16 cellular contexts compared by ENCODE assay signal in genomic region chr7:139772837-139773236, GRCh38. TPM values are rescaled to one million over a fixed set of nuclear protein-coding genes. Genes with fewer than 3 reads are reported as not detected.
DNase-seq lines count a peak whose midpoint lies in the region; ATAC-seq and TF ChIP-seq lines count a peak whose summit lies in the region.
"Had no signal": no experiment of that assay in that cellular context is flagged by ENCODE, and none has a peak within 500 bp of the region (broad histone marks: within the 10 kb centered on the region; RNA-seq: fewer than 3 reads in every experiment).

No MANE protein-coding gene starts in this region.

- in situ Hi-C loops in mammary epithelial cell (cut with MboI; ENCODE audit: low sequenced_read_pairs in 2 of 2): no loop called here

- peaks cover 49% of the 10 kb centered on the region for H3K36me3 Mint-ChIP-seq in MCF 10A (ENCODE audit: insufficient read depth, unreplicated experiment)
- H3K36me3 Mint-ChIP-seq: mesothelial cell of epicardium had no signal

- no peak overlapping the region for H3K4me3 ChIP-seq in mammary epithelial cell (replicated peaks in 1 of 3; ENCODE audit: insufficient read depth in 1 of 3, low read depth in 2 of 3, low read length in 3 of 3)
- no peak overlapping the region for H3K4me3 ChIP-seq in RWPE2 (ENCODE audit: severe bottlenecking)
- no peak overlapping the region for H3K4me3 ChIP-seq in esophagus muscularis mucosa
- H3K4me3 ChIP-seq: heart left ventricle had no signal

- H2AFZ ChIP-seq in mammary epithelial cell (ENCODE audit: low read depth, low read length): no peak overlapping the region

- H3K27me3 ChIP-seq in mammary epithelial cell (ENCODE audit: insufficient read depth, low read length) (no peaks in the 10 kb centered on the region), RWPE2 (ENCODE audit: insufficient read depth, poor library complexity, severe bottlenecking) (no peaks in the 10 kb centered on the region), esophagus muscularis mucosa (no peaks in the 10 kb centered on the region)
- H3K27me3 ChIP-seq: heart left ventricle had no signal

- H4K20me1 ChIP-seq in mammary epithelial cell (ENCODE audit: insufficient read depth, low read length): no peaks in the 10 kb centered on the region

- H3K4me3 Mint-ChIP-seq in MCF 10A (ENCODE audit: unreplicated experiment): no peak overlapping the region
- H3K4me3 Mint-ChIP-seq: mesothelial cell of epicardium had no signal

- POLR2A ChIA-PET in MCF 10A (lab: Yijun Ruan, JAX): interaction anchor here (1.4 to 6.7 kb wide), 4 partner anchors 40 to 99 kb away, joined by 6 to 72 read pairs (median 15); no protein-coding TSS in a partner anchor

- H3K4me1 ChIP-seq in mammary epithelial cell (ENCODE audit: insufficient read depth, low read length): peaks cover 61% of the 10 kb centered on the region
- peaks cover 50% of the 10 kb centered on the region for H3K4me1 ChIP-seq in RWPE2 (ENCODE audit: insufficient read depth, poor library complexity, severe bottlenecking)
- H3K4me1 ChIP-seq in esophagus muscularis mucosa: peaks cover 36 to 49% (median 46%) of the 10 kb centered on the region in 4 donors

- no peaks in the 10 kb centered on the region for H3K36me3 ChIP-seq in mammary epithelial cell (ENCODE audit: insufficient read depth, low read length)
- H3K36me3 ChIP-seq in RWPE2 (ENCODE audit: low read depth): peaks cover 17% of the 10 kb centered on the region
- H3K36me3 ChIP-seq in esophagus muscularis mucosa: peaks cover 0 to 19% (median 6%) of the 10 kb centered on the region in 4 donors

- no peak overlapping the region for H3K9ac ChIP-seq in mammary epithelial cell (ENCODE audit: insufficient read depth, low read length)

- H3K27ac Mint-ChIP-seq in MCF 10A (ENCODE audit: low read depth, unreplicated experiment): peak overlapping the region; percentile 98
- H3K27ac Mint-ChIP-seq: mesothelial cell of epicardium had no signal

- H3K9me3 ChIP-seq in mammary epithelial cell (replicated peaks; ENCODE audit: insufficient read depth, low read length): no peaks in the 10 kb centered on the region
- no peaks in the 10 kb centered on the region for H3K9me3 ChIP-seq in RWPE2 (ENCODE audit: severe bottlenecking)
- H3K9me3 ChIP-seq in esophagus muscularis mucosa: no peaks in the 10 kb centered on the region
- H3K9me3 ChIP-seq: heart left ventricle had no signal

- DNase-seq in MCF 10A (ENCODE audit: unreplicated experiment) (no peak), mammary epithelial cell (no peak), RWPE2 (ENCODE audit: low spot score) (no peak), medulla oblongata (ENCODE audit: extremely low spot score) (peak; percentile 28), HuH-7 (ENCODE audit: low spot score) (no peak), esophagus muscularis mucosa (ENCODE audit: extremely low spot score) (no peak), T-helper 1 cell (no peak)
- DNase-seq: activated naive CD4-positive, alpha-beta T cell treated with anti-CD3 and anti-CD28 coated beads, Interleukin-2, amount 50 U/mL, for 16 hours; GF-D8; heart left ventricle; HFFc6; NCI-H1092 treated with DMSO at 0.1 percent for 48 hours; NCI-H345; nucleus accumbens had no signal

- CTCF ChIA-PET in MCF 10A (lab: Yijun Ruan, JAX): interaction anchor here (0.7 to 5.2 kb wide), 5 partner anchors 126 to 230 kb away, joined by 4 to 33 read pairs (median 6); no protein-coding TSS in a partner anchor
- CTCF ChIA-PET in mammary epithelial cell (lab: Charles Lee; ENCODE audit: low non-redundant PET): no interaction called here

- BruUV-seq in MCF 10A (replicated peaks; lab: Mats Ljungman, UMichigan) (no TSS peak), mammary epithelial cell (replicated peaks; lab: Mats Ljungman, UMichigan) (no TSS peak)

- TF ChIP-seq EP300 in esophagus muscularis mucosa (IDR thresholded peaks at IDR 0.05): no peak

- dilution Hi-C loops in mammary epithelial cell (cut with HindIII; ENCODE audit: low sequenced_read_pairs): no loop called here

- no peak for TF ChIP-seq CTCF in MCF 10A (IDR thresholded peaks at IDR 0.05; ENCODE audit: unreplicated experiment)
- no peak for TF ChIP-seq CTCF in mammary epithelial cell (conservative IDR thresholded peaks at IDR 0.05 in 1 of 2, IDR thresholded peaks at IDR 0.05 in 1 of 2; ENCODE audit: extremely low read depth in 1 of 2, insufficient read depth in 1 of 2, low read depth in 1 of 2, low read length in 2 of 2)
- no peak for TF ChIP-seq CTCF in RWPE2 (IDR thresholded peaks at IDR 0.05; ENCODE audit: poor library complexity, severe bottlenecking)
- no peak for TF ChIP-seq CTCF in esophagus muscularis mucosa (IDR thresholded peaks at IDR 0.05)

- H3K27me3 Mint-ChIP-seq in MCF 10A (ENCODE audit: insufficient read depth, unreplicated experiment): no peaks in the 10 kb centered on the region

- H3K27ac ChIP-seq in mammary epithelial cell (ENCODE audit: insufficient read depth, low read depth, low read length) (no peak overlapping the region), RWPE2 (ENCODE audit: poor library complexity, severe bottlenecking) (peak overlapping the region; percentile 95), esophagus muscularis mucosa (replicated peaks in 1 of 4) (no peak overlapping the region)

- peaks cover 85% of the 10 kb centered on the region for H3K79me2 ChIP-seq in mammary epithelial cell (ENCODE audit: insufficient read depth, low read length)

- H3K4me1 Mint-ChIP-seq in MCF 10A (ENCODE audit: insufficient read depth, unreplicated experiment): peaks cover 52% of the 10 kb centered on the region

- no peak for TF ChIP-seq POLR2A in esophagus muscularis mucosa (IDR thresholded peaks at IDR 0.05; ENCODE audit: low read depth)

- no peaks in the 10 kb centered on the region for H3K9me3 Mint-ChIP-seq in MCF 10A (ENCODE audit: unreplicated experiment)
- H3K9me3 Mint-ChIP-seq: HFFc6, mesothelial cell of epicardium had no signal

- whole genome bisulfite sequencing in mammary epithelial cell (ENCODE audit: low coverage, missing lambda C conversion rate): 87% methylated on average over 5 of the region's 5 CpGs
- 93% methylated on average over 5 of the region's 5 CpGs for WGBS in esophagus muscularis mucosa

- intact Hi-C loops in MCF 10A (cut with micrococcal nuclease) (loop anchor here (10.0 kb wide), 1 partner anchor 268 kb away; no protein-coding TSS in a partner anchor), mammary epithelial cell (cut with micrococcal nuclease) (loop anchor here (10.0 kb wide), 1 partner anchor 552 kb away; no protein-coding TSS in a partner anchor), esophagus muscularis mucosa (cut with DNase I) (loop anchor here (10.0 kb wide), 1 partner anchor 68 kb away; no protein-coding TSS in a partner anchor)

- no peak overlapping the region for H3K4me2 ChIP-seq in mammary epithelial cell (ENCODE audit: insufficient read depth, low read depth, low read length)

- ATAC-seq in RWPE2 (ENCODE audit: low read depth) (no peak), HG03439 (IDR thresholded peaks at IDR 0.05; ENCODE audit: unreplicated experiment) (no peak)
- ATAC-seq: heart left ventricle had no signal

RNA-seq across cellular contexts. Expression of gene HIPK2, which starts 5.0 kb away (rescaled TPM):
- 64.3 and 93.9 TPM in 2 replicates for total RNA-seq in MCF 10A (2022)
- 10 to 100 TPM; 31.0 to 58.3 TPM for total RNA-seq in mammary epithelial cell
- 26.4 TPM for polyA plus RNA-seq in mammary epithelial cell
- 68.5 TPM for polyA minus RNA-seq in mammary epithelial cell
- total RNA-seq in esophagus muscularis mucosa: 10 to 100 TPM; 20.9 to 40.9 (median 26.7) TPM

RNA-seq across cellular contexts. Expression of gene TBXAS1, which starts 56.2 kb away (rescaled TPM):
- total RNA-seq in MCF 10A (2022): 1.5 and 4.4 TPM in 2 replicates
- total RNA-seq in mammary epithelial cell: 1 to 10 TPM in 1 of 2 donors, not detected in 1; 5.2 TPM
- 3.1 TPM for polyA plus RNA-seq in mammary epithelial cell
- polyA minus RNA-seq in mammary epithelial cell: 13.3 TPM
- total RNA-seq in esophagus muscularis mucosa: 10 to 100 TPM in 3 of 4 donors, 1 to 10 TPM in 1; 9.8 to 31.3 (median 13.5) TPM
